ENCODE assay signal across 8 cellular contexts in genomic region chr12:56151672-56152131, GRCh38. TPM values are rescaled to one million over a fixed set of nuclear protein-coding genes. Genes with fewer than 3 reads are reported as not detected.
DNase-seq lines count a peak whose midpoint lies in the region; ATAC-seq and TF ChIP-seq lines count a peak whose summit lies in the region.

No MANE protein-coding gene starts in this region.

- H3K9me3 ChIP-seq in endocrine pancreas (ENCODE audit: control insufficient read depth, low read length), result no peaks in the 10 kb centered on the region
- no peaks in the 10 kb centered on the region for H3K9me3 ChIP-seq in suprapubic skin

- H3K4me3 Mint-ChIP-seq in activated CD4-positive, alpha-beta memory T cell treated with anti-CD3 and anti-CD28 coated beads, Interleukin-2, amount 10 ng/mL, durations not matched to agents 7 days and 5 days, result peak overlapping the region; percentile 94
- H3K4me3 Mint-ChIP-seq in natural killer cell, result peak overlapping the region; percentile 84

- TF ChIP-seq CTCF in natural killer cell (IDR thresholded peaks at IDR 0.05) (peak; percentile 57), suprapubic skin (IDR thresholded peaks at IDR 0.05) (peak; percentile 38 to 55)

- ATAC-seq in HG02884 (IDR thresholded peaks at IDR 0.05; ENCODE audit: unreplicated experiment), result peak; percentile 46
- ATAC-seq in natural killer cell, result peak; percentile 43 to 62 (median 49)

- TF ChIP-seq EP300 in suprapubic skin (IDR thresholded peaks at IDR 0.05), result no peak

- H3K36me3 Mint-ChIP-seq in activated CD4-positive, alpha-beta memory T cell treated with anti-CD3 and anti-CD28 coated beads, Interleukin-2, amount 10 ng/mL, durations not matched to agents 7 days and 5 days (ENCODE audit: low read depth), result peaks cover 22% of the 10 kb centered on the region
- no peaks in the 10 kb centered on the region for H3K36me3 Mint-ChIP-seq in natural killer cell

- H3K9ac ChIP-seq in endocrine pancreas (ENCODE audit: control insufficient read depth, insufficient read depth, low read length), result peak overlapping the region; percentile 66

- POLR2A ChIA-PET in activated CD4-positive, alpha-beta memory T cell treated with anti-CD3 and anti-CD28 coated beads, Interleukin-2, amount 10 ng/mL, durations not matched to agents 7 days and 5 days (lab: Charles Lee), result interaction anchor here (0.6 to 5.5 kb wide), 25 partner anchors 9 to 413 kb away, joined by 3 to 66 read pairs (median 6); partner anchors contain the start of genes CNPY2, ESYT1, MYL6 and ORMDL2

- H3K27me3 ChIP-seq in endocrine pancreas (ENCODE audit: control insufficient read depth, insufficient read depth, low read length) (no peaks in the 10 kb centered on the region), suprapubic skin (no peaks in the 10 kb centered on the region)

- CTCF ChIA-PET in activated CD4-positive, alpha-beta memory T cell treated with anti-CD3 and anti-CD28 coated beads, Interleukin-2, amount 10 ng/mL, durations not matched to agents 7 days and 5 days (lab: Charles Lee), result interaction anchor here (0.6 to 2.0 kb wide), 16 partner anchors 9 to 216 kb away, joined by 3 to 18 read pairs (median 4); partner anchors contain the start of genes ESYT1, SMARCC2 and ZC3H10

- peak; percentile 76 for DNase-seq in DMS 273 (lab: John Stamatoyannopoulos, UW; ENCODE audit: unreplicated experiment)
- DNase-seq in DMS 273 treated with DMSO at 0.1 percent for 48 hours (lab: John Stamatoyannopoulos, UW), result no peak
- DNase-seq in NCI-H2227 (lab: John Stamatoyannopoulos, UW; ENCODE audit: unreplicated experiment), result peak; percentile 52
- peak; percentile 76 for DNase-seq in activated CD4-positive, alpha-beta memory T cell treated with anti-CD3 and anti-CD28 coated beads, Interleukin-2, amount 10 ng/mL, durations not matched to agents 7 days and 5 days
- peak; percentile 49 for DNase-seq in natural killer cell
- no peak for DNase-seq in suprapubic skin (ENCODE audit: low spot score in 2 of 2)

- H3K27me3 Mint-ChIP-seq in activated CD4-positive, alpha-beta memory T cell treated with anti-CD3 and anti-CD28 coated beads, Interleukin-2, amount 10 ng/mL, durations not matched to agents 7 days and 5 days, result no peaks in the 10 kb centered on the region
- no peaks in the 10 kb centered on the region for H3K27me3 Mint-ChIP-seq in natural killer cell (ENCODE audit: low read depth in 2 of 2)

- intact Hi-C loops in natural killer cell (cut with micrococcal nuclease), result loop anchor here (1.0 to 10.0 kb wide), 3 partner anchors 23 to 107 kb away; partner anchors contain the start of genes ESYT1, RPS26 and SMARCC2

- H3K9me3 Mint-ChIP-seq in activated CD4-positive, alpha-beta memory T cell treated with anti-CD3 and anti-CD28 coated beads, Interleukin-2, amount 10 ng/mL, durations not matched to agents 7 days and 5 days, result no peaks in the 10 kb centered on the region
- H3K9me3 Mint-ChIP-seq in natural killer cell, result no peaks in the 10 kb centered on the region

- peak overlapping the region; percentile 100 for H3K27ac Mint-ChIP-seq in activated CD4-positive, alpha-beta memory T cell treated with anti-CD3 and anti-CD28 coated beads, Interleukin-2, amount 10 ng/mL, durations not matched to agents 7 days and 5 days
- H3K27ac Mint-ChIP-seq in natural killer cell, result peak overlapping the region; percentile 94 to 99

- peaks cover 53% of the 10 kb centered on the region for H3K4me1 Mint-ChIP-seq in activated CD4-positive, alpha-beta memory T cell treated with anti-CD3 and anti-CD28 coated beads, Interleukin-2, amount 10 ng/mL, durations not matched to agents 7 days and 5 days
- H3K4me1 Mint-ChIP-seq in natural killer cell, result peaks cover 8 to 29% of the 10 kb centered on the region in 2 donors

- H3K27ac ChIP-seq in suprapubic skin, result peak overlapping the region; percentile 95

- H3K4me3 ChIP-seq in endocrine pancreas (ENCODE audit: control insufficient read depth, insufficient read depth, low read length) (peak overlapping the region; percentile 71), suprapubic skin (peak overlapping the region; percentile 62)

- WGBS in suprapubic skin, result 8% methylated on average over 12 of the region's 12 CpGs

- H3K4me1 ChIP-seq in endocrine pancreas (ENCODE audit: control insufficient read depth, insufficient read depth, low read length), result peaks cover 6% of the 10 kb centered on the region
- H3K4me1 ChIP-seq in suprapubic skin, result peaks cover 35% of the 10 kb centered on the region

- H3K36me3 ChIP-seq in endocrine pancreas (ENCODE audit: control insufficient read depth, insufficient read depth, low read length), result no peaks in the 10 kb centered on the region
- no peaks in the 10 kb centered on the region for H3K36me3 ChIP-seq in suprapubic skin

- no peak for TF ChIP-seq POLR2A in suprapubic skin (IDR thresholded peaks at IDR 0.05)

RNA-seq across cellular contexts. Expression of gene MYL6B, which starts 0.7 kb away (rescaled TPM):
- total RNA-seq in activated CD4-positive, alpha-beta memory T cell treated with anti-CD3 and anti-CD28 coated beads, Interleukin-2, amount 10 ng/mL, durations not matched to agents 7 days and 5 days, result 10 to 100 TPM; 60.4 to 63.2 TPM
- total RNA-seq in natural killer cell (1 to 10 TPM; 6.7 to 8.9 (median 7.4) TPM), suprapubic skin (10 to 100 TPM; 28.3 to 37.4 (median 28.5) TPM)

RNA-seq across cellular contexts. Expression of gene MYL6, which starts 6.5 kb away (rescaled TPM):
- 1,000 to 10,000 TPM; 1,594 to 1,602 TPM for total RNA-seq in activated CD4-positive, alpha-beta memory T cell treated with anti-CD3 and anti-CD28 coated beads, Interleukin-2, amount 10 ng/mL, durations not matched to agents 7 days and 5 days
- total RNA-seq in natural killer cell (1,000 to 10,000 TPM in 2 of 3 donors, 100 to 1,000 TPM in 1; 881 to 1,204 (median 1,015) TPM), suprapubic skin (1,000 to 10,000 TPM in 1 of 4 donors, 100 to 1,000 TPM in 3; 773 to 1,142 (median 915) TPM)

RNA-seq across cellular contexts. Expression of gene ESYT1, which starts 23.6 kb away (rescaled TPM):
- 100 to 1,000 TPM; 266 to 279 TPM for total RNA-seq in activated CD4-positive, alpha-beta memory T cell treated with anti-CD3 and anti-CD28 coated beads, Interleukin-2, amount 10 ng/mL, durations not matched to agents 7 days and 5 days
- 100 to 1,000 TPM; 198 to 215 (median 199) TPM for total RNA-seq in natural killer cell
- 100 to 1,000 TPM in 2 of 4 donors, 10 to 100 TPM in 2; 73.1 to 128 (median 103) TPM for total RNA-seq in suprapubic skin

RNA-seq across cellular contexts. Expression of gene ZC3H10, which starts 33.6 kb away (rescaled TPM):
- 10 to 100 TPM in 1 of 2 experiments, 1 to 10 TPM in 1; 8.0 to 10.3 TPM for total RNA-seq in activated CD4-positive, alpha-beta memory T cell treated with anti-CD3 and anti-CD28 coated beads, Interleukin-2, amount 10 ng/mL, durations not matched to agents 7 days and 5 days
- total RNA-seq in natural killer cell (10 to 100 TPM; 12.0 to 24.3 (median 16.2) TPM), suprapubic skin (1 to 10 TPM; 2.1 to 5.6 (median 3.4) TPM)

RNA-seq across cellular contexts. Expression of gene RPL41, which starts 35.3 kb away (rescaled TPM):
- 1,000 to 10,000 TPM; 3,981 to 4,002 TPM for total RNA-seq in activated CD4-positive, alpha-beta memory T cell treated with anti-CD3 and anti-CD28 coated beads, Interleukin-2, amount 10 ng/mL, durations not matched to agents 7 days and 5 days
- 1,000 to 10,000 TPM; 2,342 to 3,083 (median 3,009) TPM for total RNA-seq in natural killer cell
- 1,000 to 10,000 TPM; 2,523 to 6,346 (median 5,689) TPM for total RNA-seq in suprapubic skin

Comparison
In these comparisons a context has a peak if more than half of its experiments do, and no peak if none do; other contexts are left out.
1. DNase-seq: peak in DMS 273 (single experiment), NCI-H2227 (single experiment), activated CD4-positive, alpha-beta memory T cell treated with anti-CD3 and anti-CD28 coated beads, Interleukin-2, amount 10 ng/mL, durations not matched to agents 7 days and 5 days (single experiment) and natural killer cell (single experiment); none in DMS 273 treated with DMSO at 0.1 percent for 48 hours (single experiment) and suprapubic skin (0 of 2).